In the genomic region with DNA sequence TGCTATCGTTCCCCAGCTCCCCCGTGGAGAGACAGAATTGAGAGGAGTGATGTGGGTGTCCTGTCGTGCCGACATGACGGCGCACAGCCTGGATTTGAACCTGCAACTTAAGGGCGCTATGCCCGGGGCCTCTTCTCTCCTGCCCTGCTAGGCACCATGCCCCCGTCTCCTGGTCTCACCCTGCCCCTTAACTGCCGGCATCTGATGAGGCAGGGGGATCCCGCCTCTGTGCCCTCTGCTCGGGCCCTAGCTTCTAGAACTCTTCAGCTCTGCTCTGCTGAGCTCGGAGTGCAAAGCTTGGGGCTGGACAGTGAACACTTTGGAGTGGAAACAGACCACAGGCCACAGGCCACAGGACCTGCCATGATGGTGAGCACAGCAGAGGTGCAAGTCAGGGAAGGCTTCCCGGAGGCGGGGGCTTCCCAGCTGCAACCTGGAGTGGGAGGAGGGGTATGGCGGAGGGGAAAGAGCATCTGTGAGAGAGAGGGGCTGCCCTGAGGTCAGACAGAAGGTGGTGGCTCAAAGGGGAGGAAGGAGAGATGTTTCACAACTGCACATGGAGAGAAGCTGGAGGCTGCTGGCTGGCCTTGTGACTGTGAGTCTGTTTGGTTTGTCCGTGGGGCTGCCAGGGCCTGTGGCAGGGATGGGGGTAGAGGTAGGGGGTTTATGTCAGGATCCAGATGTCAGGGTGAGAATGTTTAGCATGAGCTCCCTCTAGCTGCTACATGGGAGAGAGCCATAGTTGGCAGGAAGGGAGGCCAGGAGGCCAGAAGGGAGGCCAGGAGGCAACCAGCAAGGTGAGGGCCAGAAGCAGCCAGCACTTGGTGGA, we compare ENCODE assay signal across 12 cellular contexts.
DNase-seq lines count a peak whose midpoint lies in the region; ATAC-seq and TF ChIP-seq lines count a peak whose summit lies in the region.
"Had no signal": no experiment of that assay in that cellular context is flagged by ENCODE, and none has a peak within 500 bp of the region (broad histone marks: within the 10 kb centered on the region; RNA-seq: fewer than 3 reads in every experiment).

No MANE protein-coding gene starts in this region.

- H3K9me3 ChIP-seq in MM.1S (replicated peaks; ENCODE audit: insufficient read depth, low read length) (no peaks in the 10 kb centered on the region), psoas muscle (no peaks in the 10 kb centered on the region)
- H3K9me3 ChIP-seq: adrenal gland, gastroesophageal sphincter had no signal

- H3F3A ChIP-seq in MM.1S (ENCODE audit: insufficient read depth, low read length) = no peaks in the 10 kb centered on the region

- H3K9ac ChIP-seq in MM.1S (ENCODE audit: low read length) = no peak overlapping the region

- WGBS in psoas muscle, 3 donors = 86 to 91% (median 86%) methylated on average over 17 of the region's 17 CpGs

- intact Hi-C loops in psoas muscle (cut with DNase I) = no loop called here

- H3K9me2 ChIP-seq in MM.1S (replicated peaks; ENCODE audit: insufficient read depth, low read length) = no peaks in the 10 kb centered on the region

- no peaks in the 10 kb centered on the region for H4K20me1 ChIP-seq in MM.1S (ENCODE audit: insufficient read depth, low read length)

- no peak overlapping the region for H3K4me2 ChIP-seq in MM.1S (ENCODE audit: low read depth, low read length)

- H3K27me3 ChIP-seq in MM.1S (replicated peaks; ENCODE audit: insufficient read depth, low read length) (no peaks in the 10 kb centered on the region), psoas muscle (ENCODE audit: insufficient read depth in 3 of 3, low read length in 2 of 3) (peaks cover 0 to 1% (median 0%) of the 10 kb centered on the region in 3 donors)
- H3K27me3 ChIP-seq: adrenal gland, gastroesophageal sphincter had no signal

- TF ChIP-seq CTCF in MM.1S (IDR thresholded peaks at IDR 0.05; ENCODE audit: low read length) (peak; percentile 16; the same call in 1 of the 2 replicates), coronary artery (IDR thresholded peaks at IDR 0.05) (no peak), psoas muscle (IDR thresholded peaks at IDR 0.05) (no peak)

- no peak overlapping the region for H3K27ac ChIP-seq in MM.1S (ENCODE audit: low read length)
- no peak overlapping the region for H3K27ac ChIP-seq in coronary artery
- no peak overlapping the region for H3K27ac ChIP-seq in psoas muscle
- H3K27ac ChIP-seq: adrenal gland, gastroesophageal sphincter had no signal

- H3K4me1 ChIP-seq in MM.1S (ENCODE audit: low read length) (no peaks in the 10 kb centered on the region), psoas muscle (no peaks in the 10 kb centered on the region)
- H3K4me1 ChIP-seq: adrenal gland had no signal

- H3K36me3 ChIP-seq in MM.1S (replicated peaks; ENCODE audit: insufficient read depth, low read length) (no peaks in the 10 kb centered on the region), psoas muscle (ENCODE audit: insufficient read depth in 1 of 2, low read depth in 1 of 2) (no peaks in the 10 kb centered on the region)
- H3K36me3 ChIP-seq: adrenal gland, gastroesophageal sphincter had no signal

- peak; percentile 25 for DNase-seq in activated CD4-positive, CD25-positive, alpha-beta regulatory T cell treated with anti-CD3 and anti-CD28 coated beads, Interleukin-2, amount 50 U/mL, for 72 hours
- DNase-seq in activated CD4-positive, CD25-positive, alpha-beta regulatory T cell (lab: John Stamatoyannopoulos, UW) = no peak
- DNase-seq in MM.1S = no peak
- DNase-seq in coronary artery (ENCODE audit: low spot score) = peak; percentile 58
- DNase-seq in psoas muscle = peak; percentile 7 to 32
- no peak for DNase-seq in NCI-H1930 (lab: John Stamatoyannopoulos, UW)
- DNase-seq: naive B cell, NCI-H1436 treated with DMSO at 0.1 percent for 48 hours had no signal

- peaks cover 87% of the 10 kb centered on the region for H3K79me2 ChIP-seq in MM.1S (ENCODE audit: low read length)

- no peak overlapping the region for H2AFZ ChIP-seq in MM.1S (ENCODE audit: low read length)

- ATAC-seq in psoas muscle (no peak), HG03520 (IDR thresholded peaks at IDR 0.05; ENCODE audit: unreplicated experiment) (no peak), HG03571 (IDR thresholded peaks at IDR 0.05; ENCODE audit: unreplicated experiment) (no peak)
- ATAC-seq: gastroesophageal sphincter had no signal

- H3K4me3 ChIP-seq in MM.1S (ENCODE audit: low read length) (no peak overlapping the region), coronary artery (no peak overlapping the region), psoas muscle (no peak overlapping the region)
- H3K4me3 ChIP-seq: adrenal gland, gastroesophageal sphincter had no signal

Comparison
In these comparisons a context has a peak if more than half of its experiments do, and no peak if none do; other contexts are left out.
1. DNase-seq: peak in activated CD4-positive, CD25-positive, alpha-beta regulatory T cell treated with anti-CD3 and anti-CD28 coated beads, Interleukin-2, amount 50 U/mL, for 72 hours (single experiment), coronary artery (single experiment) and psoas muscle (2 of 2); none in activated CD4-positive, CD25-positive, alpha-beta regulatory T cell (0 of 4), MM.1S (single experiment) and NCI-H1930 (0 of 2).